Comparison of ENCODE assay signal across 1 cellular context in the genomic region with DNA sequence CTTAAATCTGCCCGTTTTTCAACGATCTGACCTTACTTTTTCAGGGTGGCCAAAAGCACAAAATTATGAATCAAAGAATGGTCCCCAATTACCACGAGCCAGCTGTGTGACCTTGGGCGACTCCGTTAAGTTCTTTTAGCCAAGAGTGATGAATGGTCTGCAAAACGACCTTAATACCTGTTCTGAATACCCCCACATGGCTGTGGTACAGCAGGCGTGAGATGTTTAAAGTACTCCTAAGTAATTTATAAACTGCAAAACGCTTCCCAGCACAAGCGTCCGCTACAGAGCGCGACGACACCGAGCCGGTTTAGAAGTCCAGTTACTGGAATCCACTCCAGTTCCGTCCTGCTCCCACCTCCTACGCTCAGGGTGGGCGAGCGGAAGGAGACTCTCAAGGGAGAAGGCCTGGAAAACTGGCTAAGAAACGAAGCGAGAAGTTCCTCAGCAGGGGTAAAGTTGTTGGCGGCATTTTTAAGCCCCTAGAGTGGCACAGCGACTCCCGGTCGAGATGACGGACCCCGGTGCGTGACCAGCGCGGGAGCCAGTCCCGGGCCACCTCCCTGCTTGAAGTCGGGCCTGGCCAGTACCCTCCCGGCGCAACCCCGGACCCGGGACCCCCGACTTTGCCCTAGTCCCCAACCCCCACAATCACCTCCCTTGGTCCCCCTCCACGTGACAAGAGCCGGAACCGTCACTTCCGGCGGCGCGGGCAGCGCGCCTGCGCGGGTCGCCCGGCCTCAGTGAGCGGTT.
TF ChIP-seq lines count a peak whose summit lies in the region.

No MANE protein-coding gene starts in this region.

TF ChIP-seq in K562, 482 proteins besides CTCF, POLR2A, EP300 and RAD21 (continued from another document and continues in another):
- TF ChIP-seq, protein P1, sequence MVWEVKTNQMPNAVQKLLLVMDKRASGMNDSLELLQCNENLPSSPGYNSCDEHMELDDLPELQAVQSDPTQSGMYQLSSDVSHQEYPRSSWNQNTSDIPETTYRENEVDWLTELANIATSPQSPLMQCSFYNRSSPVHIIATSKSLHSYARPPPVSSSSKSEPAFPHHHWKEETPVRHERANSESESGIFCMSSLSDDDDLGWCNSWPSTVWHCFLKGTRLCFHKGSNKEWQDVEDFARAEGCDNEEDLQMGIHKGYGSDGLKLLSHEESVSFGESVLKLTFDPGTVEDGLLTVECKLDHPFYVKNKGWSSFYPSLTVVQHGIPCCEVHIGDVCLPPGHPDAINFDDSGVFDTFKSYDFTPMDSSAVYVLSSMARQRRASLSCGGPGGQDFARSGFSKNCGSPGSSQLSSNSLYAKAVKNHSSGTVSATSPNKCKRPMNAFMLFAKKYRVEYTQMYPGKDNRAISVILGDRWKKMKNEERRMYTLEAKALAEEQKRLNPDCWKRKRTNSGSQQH (CRISPR knock-in tag; IDR thresholded peaks at IDR 0.05), result no peak
- TF ChIP-seq ZNF584 (CRISPR knock-in tag; IDR thresholded peaks at IDR 0.05; ENCODE audit: low read depth), result no peak
- TF ChIP-seq CBFA2T2 (conservative IDR thresholded peaks at IDR 0.05), result peak; percentile 58
- TF ChIP-seq, protein P2, sequence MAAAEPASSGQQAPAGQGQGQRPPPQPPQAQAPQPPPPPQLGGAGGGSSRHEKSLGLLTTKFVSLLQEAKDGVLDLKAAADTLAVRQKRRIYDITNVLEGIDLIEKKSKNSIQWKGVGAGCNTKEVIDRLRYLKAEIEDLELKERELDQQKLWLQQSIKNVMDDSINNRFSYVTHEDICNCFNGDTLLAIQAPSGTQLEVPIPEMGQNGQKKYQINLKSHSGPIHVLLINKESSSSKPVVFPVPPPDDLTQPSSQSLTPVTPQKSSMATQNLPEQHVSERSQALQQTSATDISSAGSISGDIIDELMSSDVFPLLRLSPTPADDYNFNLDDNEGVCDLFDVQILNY (CRISPR knock-in tag; IDR thresholded peaks at IDR 0.05), result 0 out of 2 replicates have a peak, but pooled peaks have one; percentile 67
- TF ChIP-seq ZNF217 (CRISPR knock-in tag; IDR thresholded peaks at IDR 0.05), result no peak
- TF ChIP-seq, protein P3, sequence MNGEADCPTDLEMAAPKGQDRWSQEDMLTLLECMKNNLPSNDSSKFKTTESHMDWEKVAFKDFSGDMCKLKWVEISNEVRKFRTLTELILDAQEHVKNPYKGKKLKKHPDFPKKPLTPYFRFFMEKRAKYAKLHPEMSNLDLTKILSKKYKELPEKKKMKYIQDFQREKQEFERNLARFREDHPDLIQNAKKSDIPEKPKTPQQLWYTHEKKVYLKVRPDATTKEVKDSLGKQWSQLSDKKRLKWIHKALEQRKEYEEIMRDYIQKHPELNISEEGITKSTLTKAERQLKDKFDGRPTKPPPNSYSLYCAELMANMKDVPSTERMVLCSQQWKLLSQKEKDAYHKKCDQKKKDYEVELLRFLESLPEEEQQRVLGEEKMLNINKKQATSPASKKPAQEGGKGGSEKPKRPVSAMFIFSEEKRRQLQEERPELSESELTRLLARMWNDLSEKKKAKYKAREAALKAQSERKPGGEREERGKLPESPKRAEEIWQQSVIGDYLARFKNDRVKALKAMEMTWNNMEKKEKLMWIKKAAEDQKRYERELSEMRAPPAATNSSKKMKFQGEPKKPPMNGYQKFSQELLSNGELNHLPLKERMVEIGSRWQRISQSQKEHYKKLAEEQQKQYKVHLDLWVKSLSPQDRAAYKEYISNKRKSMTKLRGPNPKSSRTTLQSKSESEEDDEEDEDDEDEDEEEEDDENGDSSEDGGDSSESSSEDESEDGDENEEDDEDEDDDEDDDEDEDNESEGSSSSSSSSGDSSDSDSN (IDR thresholded peaks at IDR 0.05; ENCODE audit: borderline replicate concordance in 1 of 2, low read depth in 2 of 2, low read length in 2 of 2), result peak in 1 of 2 experiments; percentile 43; a peak in 1 of 4 replicates
- TF ChIP-seq ESRRA (IDR thresholded peaks at IDR 0.05; ENCODE audit: borderline replicate concordance, low read depth), result peak; percentile 40; the same call in 1 of the 2 replicates
- TF ChIP-seq, protein P4, sequence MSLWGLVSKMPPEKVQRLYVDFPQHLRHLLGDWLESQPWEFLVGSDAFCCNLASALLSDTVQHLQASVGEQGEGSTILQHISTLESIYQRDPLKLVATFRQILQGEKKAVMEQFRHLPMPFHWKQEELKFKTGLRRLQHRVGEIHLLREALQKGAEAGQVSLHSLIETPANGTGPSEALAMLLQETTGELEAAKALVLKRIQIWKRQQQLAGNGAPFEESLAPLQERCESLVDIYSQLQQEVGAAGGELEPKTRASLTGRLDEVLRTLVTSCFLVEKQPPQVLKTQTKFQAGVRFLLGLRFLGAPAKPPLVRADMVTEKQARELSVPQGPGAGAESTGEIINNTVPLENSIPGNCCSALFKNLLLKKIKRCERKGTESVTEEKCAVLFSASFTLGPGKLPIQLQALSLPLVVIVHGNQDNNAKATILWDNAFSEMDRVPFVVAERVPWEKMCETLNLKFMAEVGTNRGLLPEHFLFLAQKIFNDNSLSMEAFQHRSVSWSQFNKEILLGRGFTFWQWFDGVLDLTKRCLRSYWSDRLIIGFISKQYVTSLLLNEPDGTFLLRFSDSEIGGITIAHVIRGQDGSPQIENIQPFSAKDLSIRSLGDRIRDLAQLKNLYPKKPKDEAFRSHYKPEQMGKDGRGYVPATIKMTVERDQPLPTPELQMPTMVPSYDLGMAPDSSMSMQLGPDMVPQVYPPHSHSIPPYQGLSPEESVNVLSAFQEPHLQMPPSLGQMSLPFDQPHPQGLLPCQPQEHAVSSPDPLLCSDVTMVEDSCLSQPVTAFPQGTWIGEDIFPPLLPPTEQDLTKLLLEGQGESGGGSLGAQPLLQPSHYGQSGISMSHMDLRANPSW (CRISPR knock-in tag; IDR thresholded peaks at IDR 0.05), result no peak
- peak; percentile 89; the same call in 1 of the 2 replicates for TF ChIP-seq NFRKB (IDR thresholded peaks at IDR 0.05; ENCODE audit: low read depth)
- TF ChIP-seq ZNF316 (IDR thresholded peaks at IDR 0.05), result no peak
- no peak for TF ChIP-seq BMI1 (IDR thresholded peaks at IDR 0.05; ENCODE audit: low read length)
- peak; percentile 66 for TF ChIP-seq BRD9 (IDR thresholded peaks at IDR 0.05; ENCODE audit: low read depth, partially characterized antibody)
- TF ChIP-seq FOSL1 (tag; conservative IDR thresholded peaks at IDR 0.05), result peak; percentile 45; the same call in 1 of the 2 replicates
- no peak for TF ChIP-seq LARP7 (IDR thresholded peaks at IDR 0.05)
- TF ChIP-seq YBX1 (IDR thresholded peaks at IDR 0.05), result no peak
- TF ChIP-seq SMAD4 (CRISPR knock-in tag; conservative IDR thresholded peaks at IDR 0.05), result no peak
- peak; percentile 12 for TF ChIP-seq SAP30 (IDR thresholded peaks at IDR 0.05; ENCODE audit: borderline replicate concordance, insufficient read depth, low read depth, low read length, poor library complexity, severe bottlenecking)
- TF ChIP-seq, protein P5, sequence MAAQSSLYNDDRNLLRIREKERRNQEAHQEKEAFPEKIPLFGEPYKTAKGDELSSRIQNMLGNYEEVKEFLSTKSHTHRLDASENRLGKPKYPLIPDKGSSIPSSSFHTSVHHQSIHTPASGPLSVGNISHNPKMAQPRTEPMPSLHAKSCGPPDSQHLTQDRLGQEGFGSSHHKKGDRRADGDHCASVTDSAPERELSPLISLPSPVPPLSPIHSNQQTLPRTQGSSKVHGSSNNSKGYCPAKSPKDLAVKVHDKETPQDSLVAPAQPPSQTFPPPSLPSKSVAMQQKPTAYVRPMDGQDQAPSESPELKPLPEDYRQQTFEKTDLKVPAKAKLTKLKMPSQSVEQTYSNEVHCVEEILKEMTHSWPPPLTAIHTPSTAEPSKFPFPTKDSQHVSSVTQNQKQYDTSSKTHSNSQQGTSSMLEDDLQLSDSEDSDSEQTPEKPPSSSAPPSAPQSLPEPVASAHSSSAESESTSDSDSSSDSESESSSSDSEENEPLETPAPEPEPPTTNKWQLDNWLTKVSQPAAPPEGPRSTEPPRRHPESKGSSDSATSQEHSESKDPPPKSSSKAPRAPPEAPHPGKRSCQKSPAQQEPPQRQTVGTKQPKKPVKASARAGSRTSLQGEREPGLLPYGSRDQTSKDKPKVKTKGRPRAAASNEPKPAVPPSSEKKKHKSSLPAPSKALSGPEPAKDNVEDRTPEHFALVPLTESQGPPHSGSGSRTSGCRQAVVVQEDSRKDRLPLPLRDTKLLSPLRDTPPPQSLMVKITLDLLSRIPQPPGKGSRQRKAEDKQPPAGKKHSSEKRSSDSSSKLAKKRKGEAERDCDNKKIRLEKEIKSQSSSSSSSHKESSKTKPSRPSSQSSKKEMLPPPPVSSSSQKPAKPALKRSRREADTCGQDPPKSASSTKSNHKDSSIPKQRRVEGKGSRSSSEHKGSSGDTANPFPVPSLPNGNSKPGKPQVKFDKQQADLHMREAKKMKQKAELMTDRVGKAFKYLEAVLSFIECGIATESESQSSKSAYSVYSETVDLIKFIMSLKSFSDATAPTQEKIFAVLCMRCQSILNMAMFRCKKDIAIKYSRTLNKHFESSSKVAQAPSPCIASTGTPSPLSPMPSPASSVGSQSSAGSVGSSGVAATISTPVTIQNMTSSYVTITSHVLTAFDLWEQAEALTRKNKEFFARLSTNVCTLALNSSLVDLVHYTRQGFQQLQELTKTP (IDR thresholded peaks at IDR 0.05; ENCODE audit: low read depth in 1 of 2, partially characterized antibody in 2 of 2), result peak; percentile 58 to 83
- peak; percentile 85 for TF ChIP-seq HNRNPK (IDR thresholded peaks at IDR 0.05; ENCODE audit: low read depth, low read length, poor library complexity, severe bottlenecking)
- TF ChIP-seq, protein P6, sequence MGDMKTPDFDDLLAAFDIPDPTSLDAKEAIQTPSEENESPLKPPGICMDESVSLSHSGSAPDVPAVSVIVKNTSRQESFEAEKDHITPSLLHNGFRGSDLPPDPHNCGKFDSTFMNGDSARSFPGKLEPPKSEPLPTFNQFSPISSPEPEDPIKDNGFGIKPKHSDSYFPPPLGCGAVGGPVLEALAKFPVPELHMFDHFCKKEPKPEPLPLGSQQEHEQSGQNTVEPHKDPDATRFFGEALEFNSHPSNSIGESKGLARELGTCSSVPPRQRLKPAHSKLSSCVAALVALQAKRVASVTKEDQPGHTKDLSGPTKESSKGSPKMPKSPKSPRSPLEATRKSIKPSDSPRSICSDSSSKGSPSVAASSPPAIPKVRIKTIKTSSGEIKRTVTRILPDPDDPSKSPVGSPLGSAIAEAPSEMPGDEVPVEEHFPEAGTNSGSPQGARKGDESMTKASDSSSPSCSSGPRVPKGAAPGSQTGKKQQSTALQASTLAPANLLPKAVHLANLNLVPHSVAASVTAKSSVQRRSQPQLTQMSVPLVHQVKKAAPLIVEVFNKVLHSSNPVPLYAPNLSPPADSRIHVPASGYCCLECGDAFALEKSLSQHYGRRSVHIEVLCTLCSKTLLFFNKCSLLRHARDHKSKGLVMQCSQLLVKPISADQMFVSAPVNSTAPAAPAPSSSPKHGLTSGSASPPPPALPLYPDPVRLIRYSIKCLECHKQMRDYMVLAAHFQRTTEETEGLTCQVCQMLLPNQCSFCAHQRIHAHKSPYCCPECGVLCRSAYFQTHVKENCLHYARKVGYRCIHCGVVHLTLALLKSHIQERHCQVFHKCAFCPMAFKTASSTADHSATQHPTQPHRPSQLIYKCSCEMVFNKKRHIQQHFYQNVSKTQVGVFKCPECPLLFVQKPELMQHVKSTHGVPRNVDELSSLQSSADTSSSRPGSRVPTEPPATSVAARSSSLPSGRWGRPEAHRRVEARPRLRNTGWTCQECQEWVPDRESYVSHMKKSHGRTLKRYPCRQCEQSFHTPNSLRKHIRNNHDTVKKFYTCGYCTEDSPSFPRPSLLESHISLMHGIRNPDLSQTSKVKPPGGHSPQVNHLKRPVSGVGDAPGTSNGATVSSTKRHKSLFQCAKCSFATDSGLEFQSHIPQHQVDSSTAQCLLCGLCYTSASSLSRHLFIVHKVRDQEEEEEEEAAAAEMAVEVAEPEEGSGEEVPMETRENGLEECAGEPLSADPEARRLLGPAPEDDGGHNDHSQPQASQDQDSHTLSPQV (IDR thresholded peaks at IDR 0.05), result peak; percentile 79
- TF ChIP-seq, protein P7, sequence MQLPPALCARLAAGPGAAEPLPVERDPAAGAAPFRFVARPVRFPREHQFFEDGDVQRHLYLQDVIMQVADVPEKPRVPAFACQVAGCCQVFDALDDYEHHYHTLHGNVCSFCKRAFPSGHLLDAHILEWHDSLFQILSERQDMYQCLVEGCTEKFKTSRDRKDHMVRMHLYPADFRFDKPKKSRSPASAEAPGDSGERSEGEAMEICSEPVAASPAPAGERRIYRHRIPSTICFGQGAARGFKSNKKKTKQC (CRISPR knock-in tag; IDR thresholded peaks at IDR 0.05), result no peak
- TF ChIP-seq PYGO2 (tag; IDR thresholded peaks at IDR 0.05), result no peak
- no peak for TF ChIP-seq NR2C1 (IDR thresholded peaks at IDR 0.05)
- peak; percentile 38; the same call in 1 of the 2 replicates for TF ChIP-seq NR2C1 (tag; IDR thresholded peaks at IDR 0.05)
- no peak for TF ChIP-seq ZNF785 (CRISPR knock-in tag; IDR thresholded peaks at IDR 0.05)
- TF ChIP-seq RBBP5 (IDR thresholded peaks at IDR 0.05; ENCODE audit: borderline replicate concordance, insufficient read depth, low read length, poor library complexity, severe bottlenecking), result peak; percentile 78
- TF ChIP-seq ZNF175 (CRISPR knock-in tag; IDR thresholded peaks at IDR 0.05; ENCODE audit: low read depth), result peak; percentile 52; the same call in 1 of the 2 replicates
- TF ChIP-seq, protein P8, sequence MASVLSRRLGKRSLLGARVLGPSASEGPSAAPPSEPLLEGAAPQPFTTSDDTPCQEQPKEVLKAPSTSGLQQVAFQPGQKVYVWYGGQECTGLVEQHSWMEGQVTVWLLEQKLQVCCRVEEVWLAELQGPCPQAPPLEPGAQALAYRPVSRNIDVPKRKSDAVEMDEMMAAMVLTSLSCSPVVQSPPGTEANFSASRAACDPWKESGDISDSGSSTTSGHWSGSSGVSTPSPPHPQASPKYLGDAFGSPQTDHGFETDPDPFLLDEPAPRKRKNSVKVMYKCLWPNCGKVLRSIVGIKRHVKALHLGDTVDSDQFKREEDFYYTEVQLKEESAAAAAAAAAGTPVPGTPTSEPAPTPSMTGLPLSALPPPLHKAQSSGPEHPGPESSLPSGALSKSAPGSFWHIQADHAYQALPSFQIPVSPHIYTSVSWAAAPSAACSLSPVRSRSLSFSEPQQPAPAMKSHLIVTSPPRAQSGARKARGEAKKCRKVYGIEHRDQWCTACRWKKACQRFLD (CRISPR knock-in tag; IDR thresholded peaks at IDR 0.05), result peak; percentile 77
- TF ChIP-seq GTF2F1 (IDR thresholded peaks at IDR 0.05; ENCODE audit: low read depth, low read length), result 0 out of 2 replicates have a peak, but pooled peaks have one; percentile 49
- TF ChIP-seq WHSC1 (IDR thresholded peaks at IDR 0.05; ENCODE audit: low read length), result no peak
- TF ChIP-seq, protein P9, sequence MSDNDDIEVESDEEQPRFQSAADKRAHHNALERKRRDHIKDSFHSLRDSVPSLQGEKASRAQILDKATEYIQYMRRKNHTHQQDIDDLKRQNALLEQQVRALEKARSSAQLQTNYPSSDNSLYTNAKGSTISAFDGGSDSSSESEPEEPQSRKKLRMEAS (CRISPR knock-in tag; IDR thresholded peaks at IDR 0.05), result peak; percentile 62
- TF ChIP-seq BRD4 (IDR thresholded peaks at IDR 0.05), result peak; percentile 70
- TF ChIP-seq, protein P10, sequence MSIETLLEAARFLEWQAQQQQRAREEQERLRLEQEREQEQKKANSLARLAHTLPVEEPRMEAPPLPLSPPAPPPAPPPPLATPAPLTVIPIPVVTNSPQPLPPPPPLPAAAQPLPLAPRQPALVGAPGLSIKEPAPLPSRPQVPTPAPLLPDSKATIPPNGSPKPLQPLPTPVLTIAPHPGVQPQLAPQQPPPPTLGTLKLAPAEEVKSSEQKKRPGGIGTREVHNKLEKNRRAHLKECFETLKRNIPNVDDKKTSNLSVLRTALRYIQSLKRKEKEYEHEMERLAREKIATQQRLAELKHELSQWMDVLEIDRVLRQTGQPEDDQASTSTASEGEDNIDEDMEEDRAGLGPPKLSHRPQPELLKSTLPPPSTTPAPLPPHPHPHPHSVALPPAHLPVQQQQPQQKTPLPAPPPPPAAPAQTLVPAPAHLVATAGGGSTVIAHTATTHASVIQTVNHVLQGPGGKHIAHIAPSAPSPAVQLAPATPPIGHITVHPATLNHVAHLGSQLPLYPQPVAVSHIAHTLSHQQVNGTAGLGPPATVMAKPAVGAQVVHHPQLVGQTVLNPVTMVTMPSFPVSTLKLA (conservative IDR thresholded peaks at IDR 0.05), result peak; percentile 92 to 94
- TF ChIP-seq ZNF696 (CRISPR knock-in tag; conservative IDR thresholded peaks at IDR 0.05), result no peak
- TF ChIP-seq SMARCA4 (IDR thresholded peaks at IDR 0.05), result no peak
- TF ChIP-seq ZSCAN29 (IDR thresholded peaks at IDR 0.05), result no peak
